19 cellular contexts compared by ENCODE assay signal in the genomic region with DNA sequence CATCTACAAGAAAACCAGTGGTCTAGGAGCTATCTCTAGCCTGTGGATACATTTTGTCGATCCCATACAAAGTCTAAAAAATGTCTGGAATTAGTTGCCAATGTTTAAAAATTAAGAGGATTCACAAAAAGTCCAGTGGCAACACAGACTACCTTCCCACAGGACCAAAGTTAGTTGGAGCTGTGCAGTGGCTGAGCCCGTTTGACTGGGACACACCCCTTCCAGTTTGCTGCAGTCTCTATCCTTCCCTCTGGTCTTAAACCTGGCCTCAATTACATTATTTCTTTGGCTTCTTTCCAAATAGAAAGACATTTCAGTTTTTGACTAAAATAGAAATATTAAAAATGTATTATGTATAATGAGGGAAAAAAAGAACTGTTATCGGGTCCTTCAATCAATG. TPM values are rescaled to one million over a fixed set of nuclear protein-coding genes. Genes with fewer than 3 reads are reported as not detected.
"Had no signal": no experiment of that assay in that cellular context is flagged by ENCODE, and none has a peak within 500 bp of the region (broad histone marks: within the 10 kb centered on the region; RNA-seq: fewer than 3 reads in every experiment).

No MANE protein-coding gene starts in this region.

- DNase-seq: Kasumi-1, MM.1S, NCI-H1092 treated with DMSO at 0.1 percent for 48 hours, NCI-H1436, NCI-H187, NCI-H2029, NCI-H2081 treated with DMSO at 0.1 percent for 48 hours, NCI-H2171, NCI-H226, NCI-H446, NCI-H510A, NCI-H524 treated with DMSO at 0.1 percent for 48 hours, NCI-H774, RPMI8226, SHP77 had no signal

- ATAC-seq: K562 had no signal

- H3K4me3 ChIP-seq: K562 had no signal

- H3K27ac ChIP-seq: HL-60, KMS-11 had no signal

RNA-seq across cellular contexts. Expression of a gene that starts 18.6 kb away (rescaled TPM):
- total RNA-seq: K562, SK-MEL-5 had no signal
